Comparison of ENCODE assay signal across 25 cellular contexts in the genomic region with DNA sequence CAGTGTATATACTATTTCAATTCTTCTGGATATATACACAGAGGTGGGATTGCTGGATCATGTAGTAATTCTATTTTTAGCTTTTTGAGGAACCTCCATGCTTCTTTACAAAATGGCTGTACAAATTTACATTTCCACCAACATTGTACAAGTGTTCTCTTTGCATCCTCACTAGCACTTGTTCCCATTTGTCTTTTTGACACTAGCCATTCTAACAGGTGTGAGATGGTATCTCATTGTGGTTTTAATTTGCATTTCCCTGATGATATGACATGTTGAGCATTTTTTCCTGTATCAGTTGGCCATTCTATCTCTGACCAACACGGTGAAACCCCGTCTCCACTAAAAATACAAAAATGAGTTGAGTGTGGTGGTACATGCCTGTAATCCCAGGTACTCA.
"Had no signal": no experiment of that assay in that cellular context is flagged by ENCODE, and none has a peak within 500 bp of the region (broad histone marks: within the 10 kb centered on the region; RNA-seq: fewer than 3 reads in every experiment).

No MANE protein-coding gene starts in this region.

- DNase-seq: activated CD4-positive, alpha-beta memory T cell treated with anti-CD3 and anti-CD28 coated beads, Interleukin-2, amount 10 ng/mL, durations not matched to agents 7 days and 5 days; activated CD4-positive, alpha-beta T cell treated with anti-CD3 and anti-CD28 coated beads for 36 hours; activated CD4-positive, alpha-beta T cell treated with anti-CD3 and anti-CD28 coated beads, Interleukin-2, amount 50 U/mL, for 1 hour; activated CD8-positive, alpha-beta memory T cell treated with anti-CD3 and anti-CD28 coated beads, Interleukin-2, amount 50 U/mL, for 4 hours; activated gamma-delta T cell treated with Interleukin-2 at 50 U/mL for 16 hours; activated naive CD4-positive, alpha-beta T cell treated with anti-CD3 and anti-CD28 coated beads, Interleukin-2, amount 10 ng/mL, durations not matched to agents 7 days and 5 days; activated naive CD8-positive, alpha-beta T cell treated with anti-CD3 and anti-CD28 coated beads for 36 hours; activated T-cell treated with anti-CD3 and anti-CD28 coated beads, Interleukin-2, amount 50 U/mL, for 72 hours; anterior cingulate cortex; cerebellar nuclear complex; Kasumi-1; NCI-H1092; NCI-H1417 treated with DMSO at 0.1 percent for 48 hours; NCI-H1694; NCI-H2029; NCI-H2107; NCI-H2171 treated with DMSO at 0.1 percent for 48 hours; NCI-H226; PC-3; SHP77 treated with DMSO at 0.1 percent for 48 hours; T-helper 17 cell; T1000; WERI-Rb-1 had no signal

- ATAC-seq: activated CD4-positive, alpha-beta T cell treated with anti-CD3 and anti-CD28 coated beads for 36 hours; activated T-cell treated with anti-CD3 and anti-CD28 coated beads, Interleukin-2, amount 50 U/mL, for 72 hours; PC-3; T-helper 17 cell had no signal

- FAIRE-seq: colon, TTC549 had no signal
